8 cellular contexts compared by ENCODE assay signal in the genomic region with DNA sequence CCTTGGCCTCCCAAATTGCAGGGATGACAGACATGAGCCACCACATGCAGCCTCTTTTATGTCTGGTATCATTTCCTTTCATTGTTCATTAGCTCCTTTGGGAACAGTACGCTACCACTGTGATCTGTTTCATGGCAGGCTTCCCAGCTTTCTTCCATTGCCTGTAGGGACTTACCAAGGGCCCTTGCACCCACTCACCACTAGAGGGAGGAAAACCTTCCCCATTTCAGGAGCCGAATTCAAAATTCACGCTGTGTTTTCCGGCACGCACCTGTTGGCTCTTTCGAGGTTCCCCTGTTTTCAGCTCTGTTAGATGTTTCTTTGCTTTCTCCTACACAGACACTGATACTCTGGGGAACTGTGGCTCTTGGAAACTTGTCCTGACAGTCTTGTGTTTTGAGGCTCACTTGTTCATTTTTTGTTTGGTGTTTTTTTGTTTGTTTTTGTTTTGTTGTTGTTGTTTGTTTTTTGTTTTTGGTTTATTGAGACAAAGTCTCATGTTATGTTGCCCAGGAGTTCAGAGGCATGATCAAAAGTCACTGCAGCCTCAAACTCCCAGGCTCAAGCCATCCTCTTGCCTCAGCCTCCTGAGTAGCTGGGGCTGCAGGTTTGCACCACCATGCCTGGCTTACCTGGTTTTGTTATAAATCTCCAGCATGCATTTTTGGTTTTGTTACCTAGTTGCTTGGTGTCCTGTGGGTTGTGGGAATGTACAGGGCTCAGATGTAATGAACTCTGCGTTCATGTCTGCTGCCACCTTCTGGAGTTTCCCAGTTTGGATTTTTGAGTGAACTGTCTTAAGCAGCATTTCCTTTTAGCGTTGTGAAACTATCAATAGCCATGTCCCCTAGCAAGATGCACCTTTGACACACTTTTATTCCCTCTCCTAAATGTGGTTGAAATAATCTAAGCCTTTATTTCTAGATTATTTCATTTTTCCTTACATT. TPM values are rescaled to one million over a fixed set of nuclear protein-coding genes. Genes with fewer than 3 reads are reported as not detected.
DNase-seq lines count a peak whose midpoint lies in the region; ATAC-seq, FAIRE-seq and TF ChIP-seq lines count a peak whose summit lies in the region.

No MANE protein-coding gene starts in this region.

- no peaks in the 10 kb centered on the region for H3K36me3 ChIP-seq in OCI-LY1 (ENCODE audit: insufficient read depth, low read length)
- no peaks in the 10 kb centered on the region for H3K36me3 ChIP-seq in GM12878 (ENCODE audit: control insufficient read depth in 2 of 2, insufficient read depth in 2 of 2, low read length in 1 of 2)
- no peaks in the 10 kb centered on the region for H3K36me3 ChIP-seq in iPS DF 6.9 (ENCODE audit: control insufficient read depth, insufficient read depth, low read length)
- H3K36me3 ChIP-seq in spleen: no peaks in the 10 kb centered on the region

- no peak for TF ChIP-seq RAD21 in GM12878 (IDR thresholded peaks at IDR 0.05; ENCODE audit: insufficient read depth, low read depth, low read length)

- H3K4me3 ChIP-seq in OCI-LY1 (ENCODE audit: low read depth, low read length, poor library complexity, severe bottlenecking) (no peak overlapping the region), GM12878 (no peak overlapping the region), iPS DF 6.9 (ENCODE audit: low read length) (no peak overlapping the region), spleen (no peak overlapping the region)

- no peak overlapping the region for H2AFZ ChIP-seq in OCI-LY1 (ENCODE audit: low read length)
- peak overlapping the region; percentile 40 for H2AFZ ChIP-seq in GM12878 (ENCODE audit: control insufficient read depth, low read depth, low read length)

- POLR2A ChIA-PET in GM12878 (lab: Charles Lee): no interaction called here

- CTCF ChIA-PET in GM12878 (lab: Yijun Ruan, JAX): interaction anchor here (0.7 to 2.2 kb wide), 6 partner anchors 12 to 155 kb away, joined by 3 to 6 read pairs (median 4); a partner anchor contains a TSS

- H3K27me3 ChIP-seq in OCI-LY1 (ENCODE audit: insufficient read depth, low read length) (no peaks in the 10 kb centered on the region), GM12878 (replicated peaks in 1 of 2; ENCODE audit: control insufficient read depth in 2 of 2, insufficient read depth in 2 of 2, low read length in 1 of 2) (no peaks in the 10 kb centered on the region; a peak in 1 of 4 replicates), iPS DF 6.9 (ENCODE audit: control insufficient read depth, insufficient read depth, low read length) (no peaks in the 10 kb centered on the region), spleen (replicated peaks in 1 of 7) (peaks cover 0 to 17% (median 0%) of the 10 kb centered on the region in 7 donors)

- TF ChIP-seq EP300 in GM12878 (IDR thresholded peaks at IDR 0.05; ENCODE audit: borderline replicate concordance in 1 of 2, control insufficient read depth in 1 of 2, low read depth in 2 of 2, low read length in 2 of 2): no peak

- RAD21 ChIA-PET in GM12878 (lab: Charles Lee; ENCODE audit: unreplicated experiment): no interaction called here

- 1% methylated on average over 8 of the region's 8 CpGs for WGBS in GM12878 (ENCODE audit: insufficient coverage, insufficient replicate concordance, low lambda C conversion rate, missing lambda C conversion rate)
- WGBS in iPS DF 6.9 (ENCODE audit: insufficient coverage, insufficient read length): no CpG with 5 or more reads among the region's 8 CpGs
- 4 to 11% (median 7%) methylated on average over 8 of the region's 8 CpGs for WGBS in spleen, 5 donors

- intact Hi-C loops in GM12878 (cut with micrococcal nuclease; ENCODE audit: unreplicated experiment): no loop called here
- intact Hi-C loops in spleen (cut with DNase I; ENCODE audit: low total_unique reads): no loop called here

- no peaks in the 10 kb centered on the region for H3K4me1 ChIP-seq in OCI-LY1 (ENCODE audit: insufficient read depth, low read length, severe bottlenecking)
- H3K4me1 ChIP-seq in GM12878 (ENCODE audit: control insufficient read depth, insufficient read depth, low read length): no peaks in the 10 kb centered on the region
- 0 out of 2 replicates have a peak, but pooled peaks cover 1% of the 10 kb centered on the region for H3K4me1 ChIP-seq in iPS DF 6.9 (ENCODE audit: control insufficient read depth, insufficient read depth, low read length)
- peaks cover 0 to 23% (median 11%) of the 10 kb centered on the region in 6 donors for H3K4me1 ChIP-seq in spleen

- no peaks in the 10 kb centered on the region for H3F3A ChIP-seq in OCI-LY1 (ENCODE audit: insufficient read depth, low read length)

- H3K27ac ChIP-seq in OCI-LY1 (ENCODE audit: low read depth, low read length, poor library complexity, severe bottlenecking): no peak overlapping the region
- H3K27ac ChIP-seq in GM12878 (ENCODE audit: control insufficient read depth, insufficient read depth): no peak overlapping the region
- H3K27ac ChIP-seq in iPS DF 6.9 (ENCODE audit: low read length): no peak overlapping the region
- peak overlapping the region in 1 of 8 donors; percentile 21 for H3K27ac ChIP-seq in spleen

- no TSS peak for BruUV-seq in GM12878 (replicated peaks; lab: Mats Ljungman, UMichigan)

- H4K20me1 ChIP-seq in OCI-LY1 (ENCODE audit: insufficient read depth, low read length) (no peaks in the 10 kb centered on the region), GM12878 (ENCODE audit: control insufficient read depth, insufficient read depth) (no peaks in the 10 kb centered on the region; the same call in 1 of the 2 replicates)

- SMC1A ChIA-PET in GM12878 (lab: Charles Lee; ENCODE audit: uncharacterized antibody, unreplicated experiment): interaction anchor here (0.6 kb wide), 1 partner anchor 87 kb away, joined by 3 read pairs; no protein-coding TSS in a partner anchor

- H3K9me3 ChIP-seq in OCI-LY1 (ENCODE audit: low read length) (no peaks in the 10 kb centered on the region), GM12878 (replicated peaks; ENCODE audit: control insufficient read depth, insufficient read depth, low read length) (no peaks in the 10 kb centered on the region), iPS DF 6.9 (ENCODE audit: control insufficient read depth, insufficient read depth, low read length) (no peaks in the 10 kb centered on the region), spleen (no peaks in the 10 kb centered on the region)

- ATAC-seq in GM12878 (peak; percentile 81), HG03045 (IDR thresholded peaks at IDR 0.05; ENCODE audit: unreplicated experiment) (no peak), HG02870 (IDR thresholded peaks at IDR 0.05; ENCODE audit: unreplicated experiment) (no peak)

- in situ Hi-C loops in GM12878 (cut with MboI): no loop called here

- H3K79me2 ChIP-seq in OCI-LY1 (ENCODE audit: insufficient read depth, low read length) (no peaks in the 10 kb centered on the region), GM12878 (ENCODE audit: control insufficient read depth, insufficient read depth, low read length) (no peaks in the 10 kb centered on the region)

- H3K4me2 ChIP-seq in OCI-LY1 (ENCODE audit: low read length) (no peak overlapping the region), GM12878 (ENCODE audit: control insufficient read depth, insufficient read depth) (no peak overlapping the region)

- TF ChIP-seq POLR2A in GM12878 (IDR thresholded peaks at IDR 0.05; ENCODE audit: low read depth, low read length): no peak
- TF ChIP-seq POLR2A in spleen (IDR thresholded peaks at IDR 0.05): no peak

- no peak for FAIRE-seq in GM12878 (lab: Jason Lieb, UNC)

- H3K9ac ChIP-seq in OCI-LY1 (ENCODE audit: low read length) (no peak overlapping the region), GM12878 (ENCODE audit: control insufficient read depth, insufficient read depth, low read length) (no peak overlapping the region)

- TF ChIP-seq CTCF in OCI-LY1 (IDR thresholded peaks at IDR 0.05; ENCODE audit: low read length): peak; percentile 54; the same call in 1 of the 2 replicates
- peak; percentile 70 to 91 (median 86) for TF ChIP-seq CTCF in GM12878 (IDR thresholded peaks at IDR 0.05 in 2 of 3, conservative IDR thresholded peaks at IDR 0.05 in 1 of 3; ENCODE audit: control insufficient read depth in 2 of 3, extremely low read depth in 1 of 3, insufficient read depth in 1 of 3, low read depth in 3 of 3, low read length in 3 of 3)
- TF ChIP-seq CTCF in spleen (IDR thresholded peaks at IDR 0.05 in 8 of 11, conservative IDR thresholded peaks at IDR 0.05 in 3 of 11): peak; percentile 51 to 89 (median 80)

- DNase-seq in DMS114 treated with DMSO at 0.1 percent for 48 hours (lab: John Stamatoyannopoulos, UW; ENCODE audit: unreplicated experiment): peak; percentile 1
- peak; percentile 52 for DNase-seq in HT1080 (ENCODE audit: low read depth)
- DNase-seq in GM12878 (ENCODE audit: low read depth, low spot score): no peak
- peak; percentile 25 for DNase-seq in iPS DF 6.9 (ENCODE audit: low read depth, low spot score)
- no peak for DNase-seq in spleen

- no peaks in the 10 kb centered on the region for H3K9me2 ChIP-seq in OCI-LY1 (ENCODE audit: low read depth, low read length)

RNA-seq across cellular contexts. Expression of a gene that starts 2.3 kb away (rescaled TPM):
- total RNA-seq in HT1080 (2014; rRNA removed; shearing (Covaris generic)): not detected in 2 replicates
- not detected in 2 replicates for polyA plus RNA-seq in HT1080 (2015; cell fraction: cytosol; rRNA removed)
- polyA plus RNA-seq in HT1080 (2015; cell fraction: nucleus; rRNA removed): not detected in 2 replicates
- not detected in 2 replicates for total RNA-seq in GM12878 (2013; cell fraction: nucleolus; rRNA removed)
- total RNA-seq in GM12878 (2014; rRNA removed): not detected in 2 replicates
- not detected in 2 replicates for total RNA-seq in GM12878 (2014; rRNA removed; fragmentation: Illumina TruSeq; extraction: Trizol)
- total RNA-seq in GM12878 (2021): not detected in 2 replicates
- polyA plus RNA-seq in GM12878 (2011; ENCODE audit: low read depth): not detected
- polyA plus RNA-seq in GM12878 (2011; rRNA removed): not detected in 2 replicates
- polyA plus RNA-seq in GM12878 (2011; cell fraction: cytosol; rRNA removed): not detected in 2 replicates
- polyA plus RNA-seq in GM12878 (2011; cell fraction: nucleus; rRNA removed): not detected in 2 replicates
- polyA plus RNA-seq in GM12878 (2012): not detected in 2 replicates
- not detected in 2 replicates for polyA plus RNA-seq in GM12878 (2014; fragmentation: Illumina TruSeq; extraction: Trizol)
- polyA plus RNA-seq in GM12878 (2014; fragmentation: Nextera tagmentation; extraction: Ambion mirVana): not detected
- not detected in 2 replicates for polyA plus RNA-seq in GM12878 (2014; rRNA removed)
- polyA plus RNA-seq in GM12878 (2016; fragmentation: Nextera tagmentation; extraction: Ambion mirVana): not detected
- not detected in 2 replicates for polyA minus RNA-seq in GM12878 (2011; rRNA and poly(A)+ RNA removed)
- polyA minus RNA-seq in GM12878 (2011; cell fraction: cytosol; rRNA and poly(A)+ RNA removed): not detected in 2 replicates
- polyA minus RNA-seq in GM12878 (2011; cell fraction: nucleus; rRNA and poly(A)+ RNA removed): not detected in 2 replicates
- not detected for total RNA-seq in spleen
- not detected for polyA plus RNA-seq in spleen

RNA-seq across cellular contexts. Expression of a gene that starts 15.0 kb away (rescaled TPM):
- not detected in 2 replicates for total RNA-seq in HT1080 (2014; rRNA removed; shearing (Covaris generic))
- not detected in 2 replicates for polyA plus RNA-seq in HT1080 (2015; cell fraction: cytosol; rRNA removed)
- not detected in 2 replicates for polyA plus RNA-seq in HT1080 (2015; cell fraction: nucleus; rRNA removed)
- total RNA-seq in GM12878 (2013; cell fraction: nucleolus; rRNA removed): 0.48 TPM in 1 of 2 replicates, not detected in the other
- total RNA-seq in GM12878 (2014; rRNA removed): not detected in 2 replicates
- total RNA-seq in GM12878 (2014; rRNA removed; fragmentation: Illumina TruSeq; extraction: Trizol): not detected in 2 replicates
- total RNA-seq in GM12878 (2021): not detected in 2 replicates
- not detected for polyA plus RNA-seq in GM12878 (2011; ENCODE audit: low read depth)
- polyA plus RNA-seq in GM12878 (2011; rRNA removed): 0.10 TPM in 1 of 2 replicates, not detected in the other
- 0.05 TPM in 1 of 2 replicates, not detected in the other for polyA plus RNA-seq in GM12878 (2011; cell fraction: cytosol; rRNA removed)
- polyA plus RNA-seq in GM12878 (2011; cell fraction: nucleus; rRNA removed): 0.15 and 0.16 TPM in 2 replicates
- 0.13 TPM in 1 of 2 replicates, not detected in the other for polyA plus RNA-seq in GM12878 (2012)
- not detected in 2 replicates for polyA plus RNA-seq in GM12878 (2014; fragmentation: Illumina TruSeq; extraction: Trizol)
- polyA plus RNA-seq in GM12878 (2014; fragmentation: Nextera tagmentation; extraction: Ambion mirVana): under 1 TPM in 1 of 2 experiments, not detected in 1; 0.06 TPM
- 0.06 TPM in 1 of 2 replicates, not detected in the other for polyA plus RNA-seq in GM12878 (2014; rRNA removed)
- not detected for polyA plus RNA-seq in GM12878 (2016; fragmentation: Nextera tagmentation; extraction: Ambion mirVana)
- polyA minus RNA-seq in GM12878 (2011; rRNA and poly(A)+ RNA removed): not detected in 2 replicates
- not detected in 2 replicates for polyA minus RNA-seq in GM12878 (2011; cell fraction: cytosol; rRNA and poly(A)+ RNA removed)
- not detected in 2 replicates for polyA minus RNA-seq in GM12878 (2011; cell fraction: nucleus; rRNA and poly(A)+ RNA removed)
- under 1 TPM in 1 of 7 donors, not detected in 6; 0.32 TPM for total RNA-seq in spleen
- under 1 TPM; 0.08 to 0.17 (median 0.13) TPM for polyA plus RNA-seq in spleen

RNA-seq across cellular contexts. Expression of a gene that starts 32.1 kb away (rescaled TPM):
- total RNA-seq in HT1080 (2014; rRNA removed; shearing (Covaris generic)): not detected in 2 replicates
- polyA plus RNA-seq in HT1080 (2015; cell fraction: cytosol; rRNA removed): not detected in 2 replicates
- polyA plus RNA-seq in HT1080 (2015; cell fraction: nucleus; rRNA removed): not detected in 2 replicates
- total RNA-seq in GM12878 (2013; cell fraction: nucleolus; rRNA removed): 0.50 TPM in 1 of 2 replicates, not detected in the other
- total RNA-seq in GM12878 (2014; rRNA removed): not detected in 2 replicates
- 0.18 TPM in 1 of 2 replicates, not detected in the other for total RNA-seq in GM12878 (2014; rRNA removed; fragmentation: Illumina TruSeq; extraction: Trizol)
- total RNA-seq in GM12878 (2021): not detected in 2 replicates
- polyA plus RNA-seq in GM12878 (2011; ENCODE audit: low read depth): 0.62 TPM
- 0.13 and 0.20 TPM in 2 replicates for polyA plus RNA-seq in GM12878 (2011; rRNA removed)
- polyA plus RNA-seq in GM12878 (2011; cell fraction: cytosol; rRNA removed): 0.25 and 0.40 TPM in 2 replicates
- polyA plus RNA-seq in GM12878 (2011; cell fraction: nucleus; rRNA removed): 2.3 and 2.7 TPM in 2 replicates
- polyA plus RNA-seq in GM12878 (2012): 0.42 and 0.49 TPM in 2 replicates
- 0.06 TPM in 1 of 2 replicates, not detected in the other for polyA plus RNA-seq in GM12878 (2014; fragmentation: Illumina TruSeq; extraction: Trizol)
- polyA plus RNA-seq in GM12878 (2014; fragmentation: Nextera tagmentation; extraction: Ambion mirVana): under 1 TPM in 1 of 2 experiments, not detected in 1; 0.07 TPM
- 0.06 and 0.38 TPM in 2 replicates for polyA plus RNA-seq in GM12878 (2014; rRNA removed)
- under 1 TPM in 1 of 2 experiments, not detected in 1; 0.24 TPM for polyA plus RNA-seq in GM12878 (2016; fragmentation: Nextera tagmentation; extraction: Ambion mirVana)
- 0.41 TPM in 1 of 2 replicates, not detected in the other for polyA minus RNA-seq in GM12878 (2011; rRNA and poly(A)+ RNA removed)
- not detected in 2 replicates for polyA minus RNA-seq in GM12878 (2011; cell fraction: cytosol; rRNA and poly(A)+ RNA removed)
- 0.38 TPM in 1 of 2 replicates, not detected in the other for polyA minus RNA-seq in GM12878 (2011; cell fraction: nucleus; rRNA and poly(A)+ RNA removed)
- total RNA-seq in spleen: 1 to 10 TPM in 1 of 7 donors, under 1 TPM in 3, not detected in 3; 0.40 to 1.1 (median 0.62) TPM
- polyA plus RNA-seq in spleen: under 1 TPM; 0.29 to 0.67 (median 0.33) TPM

RNA-seq across cellular contexts. Expression of a gene that starts 42.5 kb away (rescaled TPM):
- total RNA-seq in HT1080 (2014; rRNA removed; shearing (Covaris generic)): not detected in 2 replicates
- polyA plus RNA-seq in HT1080 (2015; cell fraction: cytosol; rRNA removed): not detected in 2 replicates
- polyA plus RNA-seq in HT1080 (2015; cell fraction: nucleus; rRNA removed): not detected in 2 replicates
- total RNA-seq in GM12878 (2013; cell fraction: nucleolus; rRNA removed): 0.73 and 1.3 TPM in 2 replicates
- total RNA-seq in GM12878 (2014; rRNA removed) (0.22 TPM in 1 of 2 replicates, not detected in the other), GM12878 (2014; rRNA removed; fragmentation: Illumina TruSeq; extraction: Trizol) (not detected in 2 replicates), GM12878 (2021) (0.36 TPM in 1 of 2 replicates, not detected in the other), spleen (under 1 TPM in 3 of 7 donors, not detected in 4; 0.30 to 0.63 (median 0.43) TPM)
- not detected for polyA plus RNA-seq in GM12878 (2011; ENCODE audit: low read depth)
- polyA plus RNA-seq in GM12878 (2011; rRNA removed) (0.10 and 0.15 TPM in 2 replicates), GM12878 (2014; fragmentation: Illumina TruSeq; extraction: Trizol) (0.12 and 0.38 TPM in 2 replicates), GM12878 (2014; fragmentation: Nextera tagmentation; extraction: Ambion mirVana) (under 1 TPM in 1 of 2 experiments, not detected in 1; 0.07 TPM), GM12878 (2014; rRNA removed) (not detected in 2 replicates), GM12878 (2016; fragmentation: Nextera tagmentation; extraction: Ambion mirVana) (not detected), spleen (under 1 TPM; 0.09 to 0.20 (median 0.13) TPM)
- polyA plus RNA-seq in GM12878 (2011; cell fraction: cytosol; rRNA removed): 0.09 TPM in 1 of 2 replicates, not detected in the other
- 0.34 and 0.64 TPM in 2 replicates for polyA plus RNA-seq in GM12878 (2011; cell fraction: nucleus; rRNA removed)
- 0.28 and 0.39 TPM in 2 replicates for polyA plus RNA-seq in GM12878 (2012)
- 0.41 TPM in 1 of 2 replicates, not detected in the other for polyA minus RNA-seq in GM12878 (2011; rRNA and poly(A)+ RNA removed)
- not detected in 2 replicates for polyA minus RNA-seq in GM12878 (2011; cell fraction: cytosol; rRNA and poly(A)+ RNA removed)
- 0.38 TPM in 1 of 2 replicates, not detected in the other for polyA minus RNA-seq in GM12878 (2011; cell fraction: nucleus; rRNA and poly(A)+ RNA removed)

RNA-seq across cellular contexts. Expression of a gene that starts 53.3 kb away (rescaled TPM):
- total RNA-seq in HT1080 (2014; rRNA removed; shearing (Covaris generic)): not detected in 2 replicates
- not detected in 2 replicates for polyA plus RNA-seq in HT1080 (2015; cell fraction: cytosol; rRNA removed)
- polyA plus RNA-seq in HT1080 (2015; cell fraction: nucleus; rRNA removed): not detected in 2 replicates
- 0.46 and 0.59 TPM in 2 replicates for total RNA-seq in GM12878 (2013; cell fraction: nucleolus; rRNA removed)
- 0.05 TPM in 1 of 2 replicates, not detected in the other for total RNA-seq in GM12878 (2014; rRNA removed)
- total RNA-seq in GM12878 (2014; rRNA removed; fragmentation: Illumina TruSeq; extraction: Trizol): not detected in 2 replicates
- total RNA-seq in GM12878 (2021): not detected in 2 replicates
- polyA plus RNA-seq in GM12878 (2011; ENCODE audit: low read depth): not detected
- 0.07 and 0.10 TPM in 2 replicates for polyA plus RNA-seq in GM12878 (2011; rRNA removed)
- polyA plus RNA-seq in GM12878 (2011; cell fraction: cytosol; rRNA removed): not detected in 2 replicates
- 0.48 and 0.76 TPM in 2 replicates for polyA plus RNA-seq in GM12878 (2011; cell fraction: nucleus; rRNA removed)
- 0.07 TPM in 1 of 2 replicates, not detected in the other for polyA plus RNA-seq in GM12878 (2012)
- polyA plus RNA-seq in GM12878 (2014; fragmentation: Illumina TruSeq; extraction: Trizol): 0.15 and 0.17 TPM in 2 replicates
- polyA plus RNA-seq in GM12878 (2014; fragmentation: Nextera tagmentation; extraction: Ambion mirVana): under 1 TPM in 1 of 2 experiments, not detected in 1; 0.23 TPM
- polyA plus RNA-seq in GM12878 (2014; rRNA removed): 0.23 TPM in 1 of 2 replicates, not detected in the other
- polyA plus RNA-seq in GM12878 (2016; fragmentation: Nextera tagmentation; extraction: Ambion mirVana): not detected
- polyA minus RNA-seq in GM12878 (2011; rRNA and poly(A)+ RNA removed): 0.37 and 0.46 TPM in 2 replicates
- polyA minus RNA-seq in GM12878 (2011; cell fraction: cytosol; rRNA and poly(A)+ RNA removed): not detected in 2 replicates
- 0.86 TPM in 1 of 2 replicates, not detected in the other for polyA minus RNA-seq in GM12878 (2011; cell fraction: nucleus; rRNA and poly(A)+ RNA removed)
- total RNA-seq in spleen: under 1 TPM in 3 of 7 donors, not detected in 4; 0.37 to 0.72 (median 0.70) TPM
- polyA plus RNA-seq in spleen: under 1 TPM in 1 of 3 donors, not detected in 2; 0.13 TPM

Comparison
In these comparisons a context has a peak if more than half of its experiments do, and no peak if none do; other contexts are left out.
1. DNase-seq: peak in DMS114 treated with DMSO at 0.1 percent for 48 hours (single experiment), HT1080 (single experiment) and iPS DF 6.9 (single experiment); none in GM12878 (single experiment) and spleen (single experiment).
2. Peak in every context shown above with its lines, with median percentiles within 50 percentile points of each other: CTCF ChIP-seq.